ENCODE assay signal across 26 cellular contexts in the genomic region with DNA sequence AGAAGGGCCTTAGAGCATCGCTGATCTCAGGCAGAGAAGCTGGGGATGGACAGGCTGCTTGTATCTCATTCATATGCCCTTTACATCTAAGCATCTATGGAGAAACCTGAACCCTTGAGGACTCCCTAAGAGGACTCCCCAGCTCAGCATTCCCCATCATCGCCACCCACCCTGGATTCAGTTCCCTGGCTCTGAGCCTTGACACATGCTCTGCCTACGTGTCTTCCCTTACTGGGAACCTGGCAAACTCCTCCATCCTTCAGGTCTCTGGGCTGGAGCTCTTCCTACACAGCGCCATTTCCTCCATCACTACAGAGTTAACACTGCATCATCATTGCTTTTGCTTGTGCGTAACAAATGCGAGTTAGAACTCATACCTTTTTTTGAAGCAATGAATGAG. TPM values are rescaled to one million over a fixed set of nuclear protein-coding genes. Genes with fewer than 3 reads are reported as not detected.
"Had no signal": no experiment of that assay in that cellular context is flagged by ENCODE, and none has a peak within 500 bp of the region (broad histone marks: within the 10 kb centered on the region; RNA-seq: fewer than 3 reads in every experiment).

No MANE protein-coding gene starts in this region.

- H3K9me3 ChIP-seq: neutrophil, pancreas, prostate gland, right lobe of liver, sigmoid colon, suprapubic skin, testis, tibial artery, transverse colon, upper lobe of right lung, uterus had no signal

- DNase-seq: naive thymus-derived CD4-positive, alpha-beta T cell; natural killer cell; pancreas; right cardiac atrium; right lobe of liver; sigmoid colon; small intestine; stimulated activated CD4-positive, alpha-beta T cell treated with anti-CD3 and anti-CD28 coated beads, Interleukin-12 subunit alpha, Interleukin-12 subunit beta, amount 100 ng/mL, for 4 hours; stimulated activated CD4-positive, alpha-beta T cell treated with anti-CD3 and anti-CD28 coated beads, Interleukin-1b, Interleukin-23, amount 100 ng/mL, for 48 hours; stimulated activated CD4-positive, alpha-beta T cell treated with anti-CD3 and anti-CD28 coated beads, Interleukin-4, amount 100 ng/mL, for 1 hour; stimulated activated CD4-positive, alpha-beta T cell treated with anti-CD3 and anti-CD28 coated beads, Interleukin-4, amount 100 ng/mL, for 4 hours; stimulated activated CD8-positive, alpha-beta memory T cell treated with anti-CD3 and anti-CD28 coated beads, Interleukin-4, amount 100 ng/mL, for 48 hours; stimulated activated naive CD4-positive, alpha-beta T cell; stimulated activated naive CD8-positive, alpha-beta T cell treated with anti-CD3 and anti-CD28 coated beads, Interleukin-15, amount 100 ng/mL, for 72 hours; stimulated activated naive CD8-positive, alpha-beta T cell treated with anti-CD3 and anti-CD28 coated beads, Interleukin-15, Interleukin-2, amounts not matched to agents 100 U/mL and 50 U/mL, for 24 hours; substantia nigra; testis; tibial artery; transverse colon; upper lobe of right lung; uterus had no signal

- H3K27me3 ChIP-seq: pancreas, right lobe of liver, sigmoid colon, suprapubic skin, testis, transverse colon, upper lobe of right lung, uterus had no signal

- H3K4me3 ChIP-seq: pancreas, prostate gland, right lobe of liver, sigmoid colon, suprapubic skin, testis, tibial artery, transverse colon, upper lobe of right lung, uterus had no signal

- FAIRE-seq: pancreas, small intestine had no signal

- H3K4me1 ChIP-seq: pancreas, prostate gland, right lobe of liver, sigmoid colon, suprapubic skin, testis, tibial artery, transverse colon, upper lobe of right lung, uterus had no signal

- H3K27ac ChIP-seq: neutrophil, pancreas, prostate gland, right lobe of liver, sigmoid colon, suprapubic skin, testis, tibial artery, transverse colon, upper lobe of right lung, uterus had no signal

- ATAC-seq: naive thymus-derived CD4-positive, alpha-beta T cell; natural killer cell; pancreas; right cardiac atrium; right lobe of liver; stimulated activated memory B cell treated with anti-CD40 and anti-IgM and Interleukin-4, amounts not matched to agents 10 μg/mL and 1 μg/mL and 100 μg/mL, for 72 hours; stimulated activated naive CD8-positive, alpha-beta T cell treated with anti-CD3 and anti-CD28 coated beads, Interleukin-15, amount 100 ng/mL, for 72 hours; stimulated activated naive CD8-positive, alpha-beta T cell treated with anti-CD3 and anti-CD28 coated beads, Interleukin-15, Interleukin-2, amounts not matched to agents 100 U/mL and 50 U/mL, for 24 hours; upper lobe of right lung had no signal

- H3K36me3 ChIP-seq: neutrophil, pancreas, prostate gland, right lobe of liver, sigmoid colon, suprapubic skin, tibial artery, transverse colon, upper lobe of right lung, uterus had no signal

RNA-seq across cellular contexts. Expression of a gene that starts 31.2 kb away (rescaled TPM):
- total RNA-seq: osteocyte had no signal
